1 cellular context compared by ENCODE assay signal in the genomic region with DNA sequence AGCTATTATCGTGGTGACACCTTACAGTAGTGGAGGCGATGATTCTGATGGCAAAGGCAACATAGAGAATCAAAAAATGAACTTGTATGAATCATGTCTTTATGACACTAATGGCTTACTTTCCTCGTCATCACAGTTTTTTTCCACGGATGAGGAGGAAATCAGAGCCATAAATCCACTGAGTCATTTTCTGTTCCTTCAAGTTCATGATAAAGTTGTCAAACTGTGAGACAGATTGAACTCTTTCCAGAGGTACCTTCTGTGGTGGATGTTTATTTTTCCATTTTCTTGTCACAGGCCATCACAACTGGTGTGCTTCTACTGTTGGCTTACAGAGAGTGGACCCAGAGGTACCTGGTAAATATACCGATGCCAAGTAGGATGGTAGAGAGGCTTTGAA.
TF ChIP-seq lines count a peak whose summit lies in the region.

No MANE protein-coding gene starts in this region.

TF ChIP-seq in A549, 52 proteins besides CTCF, POLR2A, EP300 and RAD21 (continued from another document):
- TF ChIP-seq, protein P1, sequence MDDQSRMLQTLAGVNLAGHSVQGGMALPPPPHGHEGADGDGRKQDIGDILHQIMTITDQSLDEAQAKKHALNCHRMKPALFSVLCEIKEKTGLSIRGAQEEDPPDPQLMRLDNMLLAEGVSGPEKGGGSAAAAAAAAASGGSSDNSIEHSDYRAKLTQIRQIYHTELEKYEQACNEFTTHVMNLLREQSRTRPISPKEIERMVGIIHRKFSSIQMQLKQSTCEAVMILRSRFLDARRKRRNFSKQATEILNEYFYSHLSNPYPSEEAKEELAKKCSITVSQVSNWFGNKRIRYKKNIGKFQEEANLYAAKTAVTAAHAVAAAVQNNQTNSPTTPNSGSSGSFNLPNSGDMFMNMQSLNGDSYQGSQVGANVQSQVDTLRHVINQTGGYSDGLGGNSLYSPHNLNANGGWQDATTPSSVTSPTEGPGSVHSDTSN (IDR thresholded peaks at IDR 0.05): no peak
- no peak for TF ChIP-seq NR3C1 (IDR thresholded peaks at IDR 0.05)
- TF ChIP-seq JUN (IDR thresholded peaks at IDR 0.05): peak in 1 of 2 experiments; percentile 41; a peak in 1 of 5 replicates
- no peak for TF ChIP-seq SMC3 (IDR thresholded peaks at IDR 0.05)
